In the genomic region with DNA sequence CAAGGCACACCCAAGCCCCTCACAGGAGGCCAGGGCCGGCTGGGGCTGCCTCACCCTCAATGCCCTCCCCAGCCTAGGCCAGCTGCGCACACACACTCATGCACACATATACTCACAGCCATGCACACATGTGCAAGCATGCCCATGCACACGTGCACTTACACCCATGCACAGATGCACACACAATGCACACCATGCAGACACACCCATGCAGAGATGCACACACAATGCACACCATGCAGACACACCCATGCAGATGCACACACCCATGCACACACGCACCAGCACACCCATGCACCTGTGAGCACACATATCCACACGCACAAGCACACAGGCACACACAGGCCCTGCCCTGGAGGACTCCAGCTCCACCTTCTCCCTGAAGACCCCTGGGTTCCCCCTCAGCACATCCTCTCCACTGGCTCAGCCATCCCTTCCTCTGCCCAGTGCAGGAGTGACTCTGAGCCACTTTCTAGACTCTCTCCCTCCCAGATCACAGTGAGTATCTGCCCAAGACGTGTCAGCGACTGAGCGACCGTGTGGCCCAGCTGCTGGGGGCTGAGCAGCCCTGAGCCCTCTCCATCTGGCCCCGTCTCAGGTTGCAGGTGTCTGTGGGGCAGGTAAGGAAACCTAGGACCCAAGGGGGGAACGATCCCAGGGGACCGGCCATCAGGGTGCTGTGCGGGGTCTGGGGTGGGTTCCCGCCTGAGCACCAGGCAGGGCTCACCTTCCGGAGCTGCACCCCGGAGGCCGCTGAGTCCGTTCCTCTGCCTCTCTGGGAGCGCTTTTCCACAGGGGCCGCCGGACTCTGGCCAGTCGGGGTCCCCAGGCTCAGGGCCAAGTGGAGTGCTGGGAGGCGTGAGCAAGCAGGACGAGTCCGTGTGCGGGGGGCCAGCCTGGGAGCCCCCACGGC, we compare ENCODE assay signal across 3 cellular contexts.
TF ChIP-seq lines count a peak whose summit lies in the region.

No MANE protein-coding gene starts in this region.

TF ChIP-seq in A549, 52 proteins besides CTCF, POLR2A, EP300 and RAD21:
- TF ChIP-seq ZFP36 (IDR thresholded peaks at IDR 0.05; ENCODE audit: borderline replicate concordance, partially characterized antibody) = no peak
- no peak for TF ChIP-seq ZNF302 (CRISPR knock-in tag; IDR thresholded peaks at IDR 0.05)
- no peak for TF ChIP-seq BHLHE40 (IDR thresholded peaks at IDR 0.05; ENCODE audit: low read depth, low read length)
- TF ChIP-seq CHD2 (IDR thresholded peaks at IDR 0.05; ENCODE audit: low read length, partially characterized antibody) = no peak
- TF ChIP-seq MAFK (IDR thresholded peaks at IDR 0.05; ENCODE audit: partially characterized antibody) = no peak

TF ChIP-seq in GM12891, 5 proteins besides CTCF, POLR2A, EP300 and RAD21:
- TF ChIP-seq PAX5 (IDR thresholded peaks at IDR 0.05; ENCODE audit: insufficient read depth, low read length, severe bottlenecking) (no peak), POU2F2 (IDR thresholded peaks at IDR 0.05; ENCODE audit: low read depth, low read length) (no peak), POLR2AphosphoS5 (IDR thresholded peaks at IDR 0.05; ENCODE audit: low read depth, low read length) (no peak), TAF1 (IDR thresholded peaks at IDR 0.05; ENCODE audit: low read depth, low read length) (no peak), SPI1 (IDR thresholded peaks at IDR 0.05; ENCODE audit: low read depth, low read length) (no peak)
TF ChIP-seq in GM12891: peak in this region for 0.

TF ChIP-seq in GM12878, 131 proteins besides CTCF, POLR2A, EP300 and RAD21:
- TF ChIP-seq, protein P1, sequence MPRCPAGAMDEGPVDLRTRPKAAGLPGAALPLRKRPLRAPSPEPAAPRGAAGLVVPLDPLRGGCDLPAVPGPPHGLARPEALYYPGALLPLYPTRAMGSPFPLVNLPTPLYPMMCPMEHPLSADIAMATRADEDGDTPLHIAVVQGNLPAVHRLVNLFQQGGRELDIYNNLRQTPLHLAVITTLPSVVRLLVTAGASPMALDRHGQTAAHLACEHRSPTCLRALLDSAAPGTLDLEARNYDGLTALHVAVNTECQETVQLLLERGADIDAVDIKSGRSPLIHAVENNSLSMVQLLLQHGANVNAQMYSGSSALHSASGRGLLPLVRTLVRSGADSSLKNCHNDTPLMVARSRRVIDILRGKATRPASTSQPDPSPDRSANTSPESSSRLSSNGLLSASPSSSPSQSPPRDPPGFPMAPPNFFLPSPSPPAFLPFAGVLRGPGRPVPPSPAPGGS (IDR thresholded peaks at IDR 0.05; ENCODE audit: borderline replicate concordance, insufficient read depth, low read depth, low read length, poor library complexity, severe bottlenecking) = peak; percentile 89
- TF ChIP-seq WRNIP1 (IDR thresholded peaks at IDR 0.05; ENCODE audit: borderline replicate concordance, low read depth, low read length) = no peak
TF ChIP-seq in GM12878: peak in this region for 1.
